Comparison of ENCODE assay signal across 9 cellular contexts in genomic region chr1:201791775-201792166, GRCh38. TPM values are rescaled to one million over a fixed set of nuclear protein-coding genes. Genes with fewer than 3 reads are reported as not detected.
DNase-seq lines count a peak whose midpoint lies in the region; ATAC-seq and TF ChIP-seq lines count a peak whose summit lies in the region.
"Had no signal": no experiment of that assay in that cellular context is flagged by ENCODE, and none has a peak within 500 bp of the region (broad histone marks: within the 10 kb centered on the region; RNA-seq: fewer than 3 reads in every experiment).

No MANE protein-coding gene starts in this region.

- peak overlapping the region; percentile 50 to 99 (median 89); a peak in 21 of 22 replicates for H3K27ac ChIP-seq in BLaER1 treated with 17β-estradiol and CSF1 and Interleukin-3, amounts not matched to agents 10 nM and 100 nM

- peaks cover 7% of the 10 kb centered on the region for H3K4me1 Mint-ChIP-seq in endothelial cell (ENCODE audit: unreplicated experiment)
- peaks cover 63% of the 10 kb centered on the region for H3K4me1 Mint-ChIP-seq in osteocyte (ENCODE audit: unreplicated experiment)
- H3K4me1 Mint-ChIP-seq in activated CD4-positive, alpha-beta T cell treated with anti-CD3 and anti-CD28 coated beads, Interleukin-2, amount 10 ng/mL, durations not matched to agents 7 days and 5 days = peaks cover 22% of the 10 kb centered on the region
- peaks cover 17% of the 10 kb centered on the region for H3K4me1 Mint-ChIP-seq in activated CD4-positive, alpha-beta T cell treated with anti-CD3 and anti-CD28 coated beads, Interleukin-2, amount 10 ng/mL, durations not matched to agents 24 days and 14 days

- no peaks in the 10 kb centered on the region; a peak in 1 of 22 replicates for H4K20me1 ChIP-seq in BLaER1 treated with 17β-estradiol and CSF1 and Interleukin-3, amounts not matched to agents 10 nM and 100 nM

- H3K4me1 ChIP-seq in BLaER1 treated with 17β-estradiol and CSF1 and Interleukin-3, amounts not matched to agents 10 nM and 100 nM = peaks cover 59 to 68% (median 65%) of the 10 kb centered on the region in 10 experiments

- DNase-seq in NCI-H69 (lab: John Stamatoyannopoulos, UW) = peak; percentile 97
- no peak for DNase-seq in endothelial cell (ENCODE audit: low spot score)
- DNase-seq in osteocyte (ENCODE audit: extremely low spot score, unreplicated experiment) = no peak
- no peak for DNase-seq in NCI-H1048 (lab: John Stamatoyannopoulos, UW)
- no peak for DNase-seq in omental fat pad (ENCODE audit: low spot score)
- no peak for DNase-seq in activated CD4-positive, alpha-beta T cell treated with anti-CD3 and anti-CD28 coated beads, Interleukin-2, amount 10 ng/mL, durations not matched to agents 7 days and 5 days
- no peak for DNase-seq in activated CD4-positive, alpha-beta T cell treated with anti-CD3 and anti-CD28 coated beads, Interleukin-2, amount 10 ng/mL, durations not matched to agents 24 days and 14 days
- DNase-seq: activated CD4-positive, CD25-positive, alpha-beta regulatory T cell treated with anti-CD3 and anti-CD28 coated beads, Interleukin-2, amount 50 U/mL, for 72 hours had no signal

- peak overlapping the region; percentile 64 for H3K27ac Mint-ChIP-seq in endothelial cell (ENCODE audit: unreplicated experiment)
- H3K27ac Mint-ChIP-seq in osteocyte (ENCODE audit: unreplicated experiment) = peak overlapping the region; percentile 94
- no peak overlapping the region for H3K27ac Mint-ChIP-seq in activated CD4-positive, alpha-beta T cell treated with anti-CD3 and anti-CD28 coated beads, Interleukin-2, amount 10 ng/mL, durations not matched to agents 7 days and 5 days
- H3K27ac Mint-ChIP-seq in activated CD4-positive, alpha-beta T cell treated with anti-CD3 and anti-CD28 coated beads, Interleukin-2, amount 10 ng/mL, durations not matched to agents 24 days and 14 days = no peak overlapping the region

- H3K9ac ChIP-seq in BLaER1 treated with 17β-estradiol and CSF1 and Interleukin-3, amounts not matched to agents 10 nM and 100 nM = peak overlapping the region; percentile 12 to 91 (median 71); a peak in 21 of 22 replicates

- H3K27me3 Mint-ChIP-seq in endothelial cell (ENCODE audit: unreplicated experiment) (peaks cover 4% of the 10 kb centered on the region), osteocyte (ENCODE audit: unreplicated experiment) (no peaks in the 10 kb centered on the region)
- H3K27me3 Mint-ChIP-seq in activated CD4-positive, alpha-beta T cell treated with anti-CD3 and anti-CD28 coated beads, Interleukin-2, amount 10 ng/mL, durations not matched to agents 7 days and 5 days = no peaks in the 10 kb centered on the region
- H3K27me3 Mint-ChIP-seq in activated CD4-positive, alpha-beta T cell treated with anti-CD3 and anti-CD28 coated beads, Interleukin-2, amount 10 ng/mL, durations not matched to agents 24 days and 14 days = no peaks in the 10 kb centered on the region

- peaks cover 0 to 5% (median 0%) of the 10 kb centered on the region in 11 experiments; a peak in 3 of 22 replicates for H3K9me3 ChIP-seq in BLaER1 treated with 17β-estradiol and CSF1 and Interleukin-3, amounts not matched to agents 10 nM and 100 nM (replicated peaks in 1 of 11)

- peaks cover 50% of the 10 kb centered on the region for H3K36me3 Mint-ChIP-seq in endothelial cell (ENCODE audit: low read depth, unreplicated experiment)
- H3K36me3 Mint-ChIP-seq in osteocyte (ENCODE audit: unreplicated experiment) = peaks cover 70% of the 10 kb centered on the region
- H3K36me3 Mint-ChIP-seq in activated CD4-positive, alpha-beta T cell treated with anti-CD3 and anti-CD28 coated beads, Interleukin-2, amount 10 ng/mL, durations not matched to agents 7 days and 5 days (ENCODE audit: low read depth) = no peaks in the 10 kb centered on the region
- H3K36me3 Mint-ChIP-seq in activated CD4-positive, alpha-beta T cell treated with anti-CD3 and anti-CD28 coated beads, Interleukin-2, amount 10 ng/mL, durations not matched to agents 24 days and 14 days (ENCODE audit: low read depth) = no peaks in the 10 kb centered on the region

- intact Hi-C loops in activated CD4-positive, alpha-beta T cell treated with anti-CD3 and anti-CD28 coated beads, Interleukin-2, amount 10 ng/mL, durations not matched to agents 24 days and 14 days (cut with micrococcal nuclease) = no loop called here

- CTCF ChIA-PET in activated CD4-positive, alpha-beta T cell treated with anti-CD3 and anti-CD28 coated beads, Interleukin-2, amount 10 ng/mL, durations not matched to agents 7 days and 5 days (lab: Charles Lee) = interaction anchor here (1.0 to 2.4 kb wide), 2 partner anchors 9 to 83 kb away, joined by 4 to 11 read pairs; no protein-coding TSS in a partner anchor

- peak overlapping the region in 8 of 10 experiments; percentile 1 to 54 (median 31); a peak in 13 of 20 replicates for H3K4me3 ChIP-seq in BLaER1 treated with 17β-estradiol and CSF1 and Interleukin-3, amounts not matched to agents 10 nM and 100 nM

- no peak for ATAC-seq in omental fat pad (ENCODE audit: low FRiP score)

- POLR2A ChIA-PET in activated CD4-positive, alpha-beta T cell treated with anti-CD3 and anti-CD28 coated beads, Interleukin-2, amount 10 ng/mL, durations not matched to agents 7 days and 5 days (lab: Charles Lee) = no interaction called here

- TF ChIP-seq CTCF in endothelial cell (IDR thresholded peaks at IDR 0.05; ENCODE audit: unreplicated experiment) = no peak
- TF ChIP-seq CTCF in osteocyte (IDR thresholded peaks at IDR 0.05) = no peak
- no peak for TF ChIP-seq CTCF in omental fat pad (IDR thresholded peaks at IDR 0.05)

- peak overlapping the region; percentile 78 to 98 (median 91) for H3K4me2 ChIP-seq in BLaER1 treated with 17β-estradiol and CSF1 and Interleukin-3, amounts not matched to agents 10 nM and 100 nM

- H3K36me3 ChIP-seq in BLaER1 treated with 17β-estradiol and CSF1 and Interleukin-3, amounts not matched to agents 10 nM and 100 nM = peaks cover 54 to 90% (median 81%) of the 10 kb centered on the region in 11 experiments

- no peaks in the 10 kb centered on the region for H3K9me3 Mint-ChIP-seq in endothelial cell (ENCODE audit: unreplicated experiment)
- no peaks in the 10 kb centered on the region for H3K9me3 Mint-ChIP-seq in osteocyte (ENCODE audit: unreplicated experiment)
- H3K9me3 Mint-ChIP-seq in activated CD4-positive, alpha-beta T cell treated with anti-CD3 and anti-CD28 coated beads, Interleukin-2, amount 10 ng/mL, durations not matched to agents 7 days and 5 days = no peaks in the 10 kb centered on the region
- no peaks in the 10 kb centered on the region for H3K9me3 Mint-ChIP-seq in activated CD4-positive, alpha-beta T cell treated with anti-CD3 and anti-CD28 coated beads, Interleukin-2, amount 10 ng/mL, durations not matched to agents 24 days and 14 days

- H3K4me3 Mint-ChIP-seq in endothelial cell (ENCODE audit: unreplicated experiment) = no peak overlapping the region
- H3K4me3 Mint-ChIP-seq in osteocyte (ENCODE audit: unreplicated experiment) = no peak overlapping the region
- no peak overlapping the region for H3K4me3 Mint-ChIP-seq in activated CD4-positive, alpha-beta T cell treated with anti-CD3 and anti-CD28 coated beads, Interleukin-2, amount 10 ng/mL, durations not matched to agents 7 days and 5 days
- no peak overlapping the region for H3K4me3 Mint-ChIP-seq in activated CD4-positive, alpha-beta T cell treated with anti-CD3 and anti-CD28 coated beads, Interleukin-2, amount 10 ng/mL, durations not matched to agents 24 days and 14 days

- H3K27me3 ChIP-seq in BLaER1 treated with 17β-estradiol and CSF1 and Interleukin-3, amounts not matched to agents 10 nM and 100 nM = no peaks in the 10 kb centered on the region

RNA-seq across cellular contexts. Expression of gene IPO9, which starts 37.2 kb away (rescaled TPM):
- total RNA-seq in endothelial cell (ENCODE audit: unreplicated experiment) (69.5 TPM), osteocyte (63.3 and 65.0 TPM in 2 replicates), omental fat pad (10 to 100 TPM; 13.4 to 19.7 (median 17.4) TPM)
- total RNA-seq in activated CD4-positive, alpha-beta T cell treated with anti-CD3 and anti-CD28 coated beads, Interleukin-2, amount 10 ng/mL, durations not matched to agents 7 days and 5 days = 10 to 100 TPM; 47.9 to 52.4 TPM
- 66.3 and 75.5 TPM in 2 replicates for total RNA-seq in activated CD4-positive, alpha-beta T cell treated with anti-CD3 and anti-CD28 coated beads, Interleukin-2, amount 10 ng/mL, durations not matched to agents 24 days and 14 days

Comparison
In these comparisons a context has a peak if more than half of its experiments do, and no peak if none do; other contexts are left out.
1. H3K27ac Mint-ChIP-seq: peak in endothelial cell (single experiment) and osteocyte (single experiment); none in activated CD4-positive, alpha-beta T cell treated with anti-CD3 and anti-CD28 coated beads, Interleukin-2, amount 10 ng/mL, durations not matched to agents 7 days and 5 days (single experiment) and activated CD4-positive, alpha-beta T cell treated with anti-CD3 and anti-CD28 coated beads, Interleukin-2, amount 10 ng/mL, durations not matched to agents 24 days and 14 days (single experiment).